8 cellular contexts compared by ENCODE assay signal in genomic region chr1:101262601-101263348, GRCh38. TPM values are rescaled to one million over a fixed set of nuclear protein-coding genes. Genes with fewer than 3 reads are reported as not detected.
A peak's percentile ranks its signal among the peaks of the same experiment; 100 is the strongest.
DNase-seq lines count a peak whose midpoint lies in the region; ATAC-seq, FAIRE-seq and TF ChIP-seq lines count a peak whose summit lies in the region.

No MANE protein-coding gene starts in this region.

- peaks cover 61% of the 10 kb centered on the region for H3K4me1 ChIP-seq in Loucy (ENCODE audit: insufficient read depth, low read length, poor library complexity, severe bottlenecking)

- peak; percentile 54 for ATAC-seq in activated naive CD8-positive, alpha-beta T cell treated with anti-CD3 and anti-CD28 coated beads, Interleukin-2, amount 10 ng/mL, durations not matched to agents 7 days and 5 days (ENCODE audit: low read depth)
- peak; percentile 65 to 77 for ATAC-seq in naive thymus-derived CD8-positive, alpha-beta T cell
- no peak for ATAC-seq in HG03280 (IDR thresholded peaks at IDR 0.05; ENCODE audit: unreplicated experiment)

- H2AFZ ChIP-seq in Loucy (ENCODE audit: low read length) = peak overlapping the region; percentile 92

- H3K27ac Mint-ChIP-seq in activated naive CD8-positive, alpha-beta T cell treated with anti-CD3 and anti-CD28 coated beads, Interleukin-2, amount 10 ng/mL, durations not matched to agents 7 days and 5 days = peak overlapping the region; percentile 61
- peak overlapping the region; percentile 75 to 94 (median 90) for H3K27ac Mint-ChIP-seq in naive thymus-derived CD8-positive, alpha-beta T cell
- no peak overlapping the region for H3K27ac Mint-ChIP-seq in HFFc6

- H3K27me3 Mint-ChIP-seq in activated naive CD8-positive, alpha-beta T cell treated with anti-CD3 and anti-CD28 coated beads, Interleukin-2, amount 10 ng/mL, durations not matched to agents 7 days and 5 days = no peaks in the 10 kb centered on the region
- H3K27me3 Mint-ChIP-seq in naive thymus-derived CD8-positive, alpha-beta T cell = no peaks in the 10 kb centered on the region
- peaks cover 3% of the 10 kb centered on the region for H3K27me3 Mint-ChIP-seq in HFFc6 (ENCODE audit: insufficient read depth)

- DNase-seq in GM12892 (ENCODE audit: insufficient read length) (no peak), NCI-H446 treated with DMSO at 0.1 percent for 48 hours (lab: John Stamatoyannopoulos, UW) (no peak), HFFc6 (no peak)
- no peak for DNase-seq in activated naive CD8-positive, alpha-beta T cell treated with anti-CD3 and anti-CD28 coated beads, Interleukin-2, amount 10 ng/mL, durations not matched to agents 7 days and 5 days
- peak in 5 of 10 donors; percentile 21 to 67 (median 58) for DNase-seq in naive thymus-derived CD8-positive, alpha-beta T cell
- DNase-seq in stimulated activated CD4-positive, alpha-beta T cell treated with anti-CD3 and anti-CD28 coated beads, Interleukin-2, amount 100 ng/mL, for 24 hours = no peak

- H3K4me3 Mint-ChIP-seq in activated naive CD8-positive, alpha-beta T cell treated with anti-CD3 and anti-CD28 coated beads, Interleukin-2, amount 10 ng/mL, durations not matched to agents 7 days and 5 days = peak overlapping the region; percentile 62
- H3K4me3 Mint-ChIP-seq in naive thymus-derived CD8-positive, alpha-beta T cell = peak overlapping the region; percentile 51 to 81 (median 80)
- no peak overlapping the region for H3K4me3 Mint-ChIP-seq in HFFc6

- H3K79me2 ChIP-seq in Loucy (ENCODE audit: insufficient read depth, low read length) = no peaks in the 10 kb centered on the region

- no peaks in the 10 kb centered on the region for H3K9me2 ChIP-seq in Loucy (replicated peaks; ENCODE audit: low read depth, low read length)

- TF ChIP-seq CTCF in Loucy (conservative IDR thresholded peaks at IDR 0.05; ENCODE audit: low read length) (no peak), HFFc6 (IDR thresholded peaks at IDR 0.05) (no peak)

- H3K4me3 ChIP-seq in Loucy (ENCODE audit: low read length, poor library complexity, severe bottlenecking) = peak overlapping the region; percentile 63

- H3K9ac ChIP-seq in Loucy (ENCODE audit: low read depth, low read length, poor library complexity, severe bottlenecking) = peak overlapping the region; percentile 69

- H3F3A ChIP-seq in Loucy (ENCODE audit: low read depth) = peaks cover 27% of the 10 kb centered on the region

- TF ChIP-seq POLR2A in GM12892 (IDR thresholded peaks at IDR 0.05; ENCODE audit: low read depth, low read length) = no peak

- no peaks in the 10 kb centered on the region for H3K9me3 ChIP-seq in Loucy (ENCODE audit: insufficient read depth, low read depth, low read length)

- POLR2A ChIA-PET in activated naive CD8-positive, alpha-beta T cell treated with anti-CD3 and anti-CD28 coated beads, Interleukin-2, amount 10 ng/mL, durations not matched to agents 7 days and 5 days (lab: Charles Lee) = interaction anchor here (1.3 kb wide), 1 partner anchor 16 kb away, joined by 3 read pairs; no protein-coding TSS in a partner anchor
- POLR2A ChIA-PET in naive thymus-derived CD8-positive, alpha-beta T cell (lab: Charles Lee) = interaction anchor here (0.6 to 5.2 kb wide), 9 partner anchors 8 to 762 kb away, joined by 3 to 33 read pairs (median 4); no protein-coding TSS in a partner anchor

- peak overlapping the region; percentile 72 for H3K4me2 ChIP-seq in Loucy (ENCODE audit: low read depth, low read length, poor library complexity, severe bottlenecking)

- H4K20me1 ChIP-seq in Loucy (ENCODE audit: insufficient read depth, low read length, poor library complexity, severe bottlenecking) = no peaks in the 10 kb centered on the region

- H3K9me3 Mint-ChIP-seq in activated naive CD8-positive, alpha-beta T cell treated with anti-CD3 and anti-CD28 coated beads, Interleukin-2, amount 10 ng/mL, durations not matched to agents 7 days and 5 days = no peaks in the 10 kb centered on the region
- H3K9me3 Mint-ChIP-seq in naive thymus-derived CD8-positive, alpha-beta T cell = no peaks in the 10 kb centered on the region
- H3K9me3 Mint-ChIP-seq in HFFc6 = no peaks in the 10 kb centered on the region

- H3K27me3 ChIP-seq in Loucy (ENCODE audit: insufficient read depth, low read length, poor library complexity, severe bottlenecking) = no peaks in the 10 kb centered on the region

- FAIRE-seq in GM12892 (lab: Jason Lieb, UNC) = peak; percentile 40

- peaks cover 58% of the 10 kb centered on the region for H3K4me1 Mint-ChIP-seq in activated naive CD8-positive, alpha-beta T cell treated with anti-CD3 and anti-CD28 coated beads, Interleukin-2, amount 10 ng/mL, durations not matched to agents 7 days and 5 days
- H3K4me1 Mint-ChIP-seq in naive thymus-derived CD8-positive, alpha-beta T cell = peaks cover 51 to 94% (median 90%) of the 10 kb centered on the region in 4 donors
- H3K4me1 Mint-ChIP-seq in HFFc6 (ENCODE audit: low read depth) = peaks cover 66% of the 10 kb centered on the region

- no peaks in the 10 kb centered on the region for H3K36me3 Mint-ChIP-seq in activated naive CD8-positive, alpha-beta T cell treated with anti-CD3 and anti-CD28 coated beads, Interleukin-2, amount 10 ng/mL, durations not matched to agents 7 days and 5 days
- peaks cover 0 to 3% (median 0%) of the 10 kb centered on the region in 3 donors for H3K36me3 Mint-ChIP-seq in naive thymus-derived CD8-positive, alpha-beta T cell
- no peaks in the 10 kb centered on the region for H3K36me3 Mint-ChIP-seq in HFFc6 (ENCODE audit: low read depth)

- H3K36me3 ChIP-seq in Loucy (ENCODE audit: insufficient read depth, low read length) = no peaks in the 10 kb centered on the region

RNA-seq across cellular contexts. Expression of gene S1PR1, which starts 26.0 kb away (rescaled TPM):
- polyA plus RNA-seq in GM12892 (2012; ENCODE audit: missing spikeins) = 20.1 TPM
- total RNA-seq in activated naive CD8-positive, alpha-beta T cell treated with anti-CD3 and anti-CD28 coated beads, Interleukin-2, amount 10 ng/mL, durations not matched to agents 7 days and 5 days = 100 to 1,000 TPM; 124 to 138 TPM
- total RNA-seq in naive thymus-derived CD8-positive, alpha-beta T cell = 100 to 1,000 TPM; 286 to 292 TPM
- polyA plus RNA-seq in naive thymus-derived CD8-positive, alpha-beta T cell = 100 to 1,000 TPM; 143 to 174 (median 155) TPM
- total RNA-seq in HFFc6 (2021; fragmentation: NEBNext Ultra II Directional; extraction: Animal tissue kit (Norgen Biotek cat#: 25700)) = 10 to 100 TPM in 2 of 6 experiments, 1 to 10 TPM in 4; 6.0 to 10.2 (median 8.9) TPM

Comparison
In these comparisons a context has a peak if more than half of its experiments do, and no peak if none do; other contexts are left out.
1. RNA of gene S1PR1, which starts 26.0 kb away (total RNA-seq): 286 to 292 TPM in naive thymus-derived CD8-positive, alpha-beta T cell and 124 to 138 TPM in activated naive CD8-positive, alpha-beta T cell treated with anti-CD3 and anti-CD28 coated beads, Interleukin-2, amount 10 ng/mL, durations not matched to agents 7 days and 5 days; 6.0 to 10.2 TPM in HFFc6; every median in the first group is over 10 times any median in the second.